8 cellular contexts compared by ENCODE assay signal in genomic region chr6:154410619-154411044, GRCh38. TPM values are rescaled to one million over a fixed set of nuclear protein-coding genes. Genes with fewer than 3 reads are reported as not detected.
A peak's percentile ranks its signal among the peaks of the same experiment; 100 is the strongest.
DNase-seq lines count a peak whose midpoint lies in the region; ATAC-seq and TF ChIP-seq lines count a peak whose summit lies in the region.

No MANE protein-coding gene starts in this region.

- H3K4me1 ChIP-seq in foreskin keratinocyte (peaks cover 12% of the 10 kb centered on the region), psoas muscle (peaks cover 33% of the 10 kb centered on the region)
- H3K4me1 ChIP-seq in CD8-positive, alpha-beta T cell (ENCODE audit: insufficient read depth, low read length): no peaks in the 10 kb centered on the region

- no peaks in the 10 kb centered on the region for H3K4me1 Mint-ChIP-seq in CD8-positive, alpha-beta T cell (ENCODE audit: low read depth)

- intact Hi-C loops in psoas muscle (cut with DNase I): no loop called here
- intact Hi-C loops in CD8-positive, alpha-beta T cell (cut with DNase I, micrococcal nuclease): no loop called here

- H3K27me3 Mint-ChIP-seq in CD8-positive, alpha-beta T cell (ENCODE audit: low read depth): no peaks in the 10 kb centered on the region

- peak overlapping the region; percentile 29 for H3K4me3 ChIP-seq in psoas muscle
- no peak overlapping the region for H3K4me3 ChIP-seq in CD8-positive, alpha-beta T cell (ENCODE audit: low read depth, low read length)

- POLR2A ChIA-PET in HEK293T (lab: Yijun Ruan, JAX): no interaction called here
- POLR2A ChIA-PET in CD8-positive, alpha-beta T cell (lab: Charles Lee): no interaction called here

- H3K9me3 ChIP-seq in psoas muscle: no peaks in the 10 kb centered on the region
- no peaks in the 10 kb centered on the region for H3K9me3 ChIP-seq in CD8-positive, alpha-beta T cell (ENCODE audit: low read length)

- H3K9me3 Mint-ChIP-seq in CD8-positive, alpha-beta T cell: no peaks in the 10 kb centered on the region

- peak; percentile 66 for DNase-seq in DMS 273 (lab: John Stamatoyannopoulos, UW; ENCODE audit: unreplicated experiment)
- DNase-seq in HEK293T (ENCODE audit: extremely low spot score): peak; percentile 59
- DNase-seq in SW480 (ENCODE audit: low spot score): peak; percentile 12
- peak; percentile 69 to 88 for DNase-seq in foreskin keratinocyte
- DNase-seq in psoas muscle: peak in 1 of 2 donors; percentile 22
- DNase-seq in NCI-H82 (lab: John Stamatoyannopoulos, UW): no peak
- DNase-seq in CD8-positive, alpha-beta T cell: no peak

- TF ChIP-seq CTCF in foreskin keratinocyte (conservative IDR thresholded peaks at IDR 0.05) (no peak), psoas muscle (IDR thresholded peaks at IDR 0.05) (no peak)
- no peak for TF ChIP-seq CTCF in CD8-positive, alpha-beta T cell (IDR thresholded peaks at IDR 0.05)

- peaks cover 2 to 7% of the 10 kb centered on the region in 2 donors for H3K36me3 ChIP-seq in psoas muscle (ENCODE audit: insufficient read depth in 1 of 2, low read depth in 1 of 2)
- no peaks in the 10 kb centered on the region for H3K36me3 ChIP-seq in CD8-positive, alpha-beta T cell (ENCODE audit: insufficient read depth, low read length)

- CTCF ChIA-PET in HEK293T (lab: Yijun Ruan, JAX): no interaction called here
- CTCF ChIA-PET in CD8-positive, alpha-beta T cell (lab: Charles Lee): no interaction called here

- peak; percentile 97 for ATAC-seq in foreskin keratinocyte
- peak; percentile 95 to 98 (median 97) for ATAC-seq in psoas muscle
- ATAC-seq in CD8-positive, alpha-beta T cell: no peak
- no peak for ATAC-seq in HG02759 (IDR thresholded peaks at IDR 0.05; ENCODE audit: unreplicated experiment)

- H3K27me3 ChIP-seq in foreskin keratinocyte: no peaks in the 10 kb centered on the region
- H3K27me3 ChIP-seq in psoas muscle (ENCODE audit: insufficient read depth in 3 of 3, low read length in 2 of 3): no peaks in the 10 kb centered on the region
- no peaks in the 10 kb centered on the region for H3K27me3 ChIP-seq in CD8-positive, alpha-beta T cell (ENCODE audit: insufficient read depth, low read length)

- no peaks in the 10 kb centered on the region for H3K36me3 Mint-ChIP-seq in CD8-positive, alpha-beta T cell

- H3K4me3 Mint-ChIP-seq in CD8-positive, alpha-beta T cell: no peak overlapping the region

- no peak overlapping the region for H3K27ac Mint-ChIP-seq in CD8-positive, alpha-beta T cell

- H3K27ac ChIP-seq in foreskin keratinocyte (no peak overlapping the region), psoas muscle (peak overlapping the region; percentile 83)
- no peak overlapping the region for H3K27ac ChIP-seq in CD8-positive, alpha-beta T cell (ENCODE audit: low read depth, low read length)

- 13 to 21% (median 13%) methylated on average over 7 of the region's 7 CpGs for WGBS in psoas muscle, 3 donors

TF ChIP-seq in HEK293T, 16 proteins besides CTCF, POLR2A, EP300 and RAD21:
- TF ChIP-seq FOXK2 (IDR thresholded peaks at IDR 0.05) (no peak), ELF4 (IDR thresholded peaks at IDR 0.05) (no peak)
TF ChIP-seq in HEK293T: peak in this region for 0.

RNA-seq across cellular contexts. Expression of gene IPCEF1, which starts 54.0 kb away (rescaled TPM):
- total RNA-seq in foreskin keratinocyte (not detected in 2 replicates), psoas muscle (under 1 TPM; 0.24 to 0.46 (median 0.37) TPM)
- polyA plus RNA-seq in foreskin keratinocyte (not detected in 2 replicates), psoas muscle (under 1 TPM; 0.03 to 0.17 (median 0.08) TPM)
- 10 to 100 TPM; 30.0 to 33.0 TPM for total RNA-seq in CD8-positive, alpha-beta T cell

Comparison
In these comparisons a context has a peak if more than half of its experiments do, and no peak if none do; other contexts are left out.
1. DNase-seq: peak in DMS 273 (single experiment), HEK293T (single experiment), SW480 (single experiment) and foreskin keratinocyte (2 of 2); none in NCI-H82 (single experiment) and CD8-positive, alpha-beta T cell (0 of 7).
2. ATAC-seq: peak in foreskin keratinocyte (single experiment) and psoas muscle (4 of 4); none in CD8-positive, alpha-beta T cell (single experiment) and HG02759 (single experiment).
3. RNA of gene IPCEF1, which starts 54.0 kb away (total RNA-seq): 30.0 to 33.0 TPM in CD8-positive, alpha-beta T cell; 0.24 to 0.46 TPM in psoas muscle and not detected in foreskin keratinocyte; every median in the first group is over 10 times any median in the second.